38 cellular contexts compared by ENCODE assay signal in genomic region chr4:34973632-34974312, GRCh38.
"Had no signal": no experiment of that assay in that cellular context is flagged by ENCODE, and none has a peak within 500 bp of the region (broad histone marks: within the 10 kb centered on the region; RNA-seq: fewer than 3 reads in every experiment).

No MANE protein-coding gene starts in this region.

- H3K36me3 Mint-ChIP-seq: activated CD8-positive, alpha-beta memory T cell treated with anti-CD3 and anti-CD28 coated beads, Interleukin-2, amount 10 ng/mL, durations not matched to agents 7 days and 5 days; activated naive CD4-positive, alpha-beta T cell treated with anti-CD3 and anti-CD28 coated beads, Interleukin-2, amount 10 ng/mL, durations not matched to agents 7 days and 5 days; activated naive CD4-positive, alpha-beta T cell treated with anti-CD3 and anti-CD28 coated beads, Interleukin-2, amount 50 U/mL, for 24 hours; activated naive CD8-positive, alpha-beta T cell; activated naive CD8-positive, alpha-beta T cell treated with anti-CD3 and anti-CD28 coated beads, Interleukin-2, amount 10 ng/mL, durations not matched to agents 7 days and 5 days; brain; WTC11 had no signal

- H3K36me3 ChIP-seq: ascending aorta, cardiac muscle cell, WERI-Rb-1 had no signal

- DNase-seq: activated CD4-positive, alpha-beta memory T cell treated with anti-CD3 and anti-CD28 coated beads, Interleukin-2, amount 10 ng/mL, durations not matched to agents 7 days and 5 days; activated CD4-positive, alpha-beta T cell treated with anti-CD3 and anti-CD28 coated beads for 1 hour; activated CD4-positive, alpha-beta T cell treated with anti-CD3 and anti-CD28 coated beads for 36 hours; activated CD4-positive, alpha-beta T cell treated with anti-CD3 and anti-CD28 coated beads for 48 hours; activated CD4-positive, alpha-beta T cell treated with anti-CD3 and anti-CD28 coated beads, Interleukin-2, amount 10 ng/mL, durations not matched to agents 7 days and 5 days; activated CD4-positive, alpha-beta T cell treated with anti-CD3 and anti-CD28 coated beads, Interleukin-2, amount 50 U/mL, for 48 hours; activated CD4-positive, CD25-positive, alpha-beta regulatory T cell; activated CD8-positive, alpha-beta memory T cell treated with anti-CD3 and anti-CD28 coated beads for 24 hours; activated CD8-positive, alpha-beta memory T cell treated with anti-CD3 and anti-CD28 coated beads, Interleukin-2, amount 10 ng/mL, durations not matched to agents 7 days and 5 days; activated CD8-positive, alpha-beta memory T cell treated with anti-CD3 and anti-CD28 coated beads, Interleukin-2, amount 50 U/mL, for 48 hours; activated CD8-positive, alpha-beta T cell treated with anti-CD3 and anti-CD28 coated beads, Interleukin-2, amount 10 ng/mL, durations not matched to agents 7 days and 5 days; activated effector memory CD4-positive, alpha-beta T cell treated with Interleukin-2 at 50 U/mL for 16 hours; activated gamma-delta T cell; activated naive CD4-positive, alpha-beta T cell treated with anti-CD3 and anti-CD28 coated beads, Interleukin-2, amount 10 ng/mL, durations not matched to agents 7 days and 5 days; activated naive CD4-positive, alpha-beta T cell treated with Interleukin-2 at 50 U/mL for 16 hours; activated naive CD8-positive, alpha-beta T cell treated with anti-CD3 and anti-CD28 coated beads, Interleukin-2, amount 10 ng/mL, durations not matched to agents 7 days and 5 days; activated naive CD8-positive, alpha-beta T cell treated with anti-CD3 and anti-CD28 coated beads, Interleukin-2, amount 50 U/mL, for 24 hours; activated T-cell treated with anti-CD3 and anti-CD28 coated beads, Interleukin-2, amount 50 U/mL, for 24 hours; activated T-cell treated with anti-CD3 and anti-CD28 coated beads, Interleukin-2, amount 50 U/mL, for 48 hours; amygdala; anterior cingulate cortex; caudate nucleus; SW 1271; T-helper 1 cell; T-helper 2 cell; T-helper 9 cell; WERI-Rb-1 had no signal

- H3K4me1 Mint-ChIP-seq: activated CD4-positive, alpha-beta memory T cell treated with anti-CD3 and anti-CD28 coated beads, Interleukin-2, amount 10 ng/mL, durations not matched to agents 7 days and 5 days; activated CD4-positive, alpha-beta T cell treated with anti-CD3 and anti-CD28 coated beads for 36 hours; activated CD4-positive, alpha-beta T cell treated with anti-CD3 and anti-CD28 coated beads, Interleukin-2, amount 10 ng/mL, durations not matched to agents 7 days and 5 days; activated CD8-positive, alpha-beta memory T cell treated with anti-CD3 and anti-CD28 coated beads, Interleukin-2, amount 10 ng/mL, durations not matched to agents 7 days and 5 days; activated naive CD4-positive, alpha-beta T cell treated with anti-CD3 and anti-CD28 coated beads, Interleukin-2, amount 10 ng/mL, durations not matched to agents 7 days and 5 days; activated naive CD4-positive, alpha-beta T cell treated with anti-CD3 and anti-CD28 coated beads, Interleukin-2, amount 50 U/mL, for 24 hours; activated naive CD8-positive, alpha-beta T cell treated with anti-CD3 and anti-CD28 coated beads, Interleukin-2, amount 10 ng/mL, durations not matched to agents 7 days and 5 days; activated naive CD8-positive, alpha-beta T cell treated with anti-CD3 and anti-CD28 coated beads, Interleukin-2, amount 50 U/mL, for 24 hours; brain; central memory CD8-positive, alpha-beta T cell; WTC11 had no signal

- H3K27me3 ChIP-seq: ascending aorta, cardiac muscle cell had no signal

- H3K27ac Mint-ChIP-seq: activated CD4-positive, alpha-beta memory T cell treated with anti-CD3 and anti-CD28 coated beads, Interleukin-2, amount 10 ng/mL, durations not matched to agents 7 days and 5 days; activated CD4-positive, alpha-beta T cell treated with anti-CD3 and anti-CD28 coated beads for 36 hours; activated CD4-positive, alpha-beta T cell treated with anti-CD3 and anti-CD28 coated beads, Interleukin-2, amount 10 ng/mL, durations not matched to agents 7 days and 5 days; activated CD8-positive, alpha-beta memory T cell treated with anti-CD3 and anti-CD28 coated beads, Interleukin-2, amount 10 ng/mL, durations not matched to agents 7 days and 5 days; activated CD8-positive, alpha-beta T cell treated with anti-CD3 and anti-CD28 coated beads, Interleukin-2, amount 10 ng/mL, durations not matched to agents 7 days and 5 days; activated naive CD4-positive, alpha-beta T cell treated with anti-CD3 and anti-CD28 coated beads, Interleukin-2, amount 10 ng/mL, durations not matched to agents 7 days and 5 days; activated naive CD4-positive, alpha-beta T cell treated with anti-CD3 and anti-CD28 coated beads, Interleukin-2, amount 50 U/mL, for 24 hours; activated naive CD8-positive, alpha-beta T cell; activated naive CD8-positive, alpha-beta T cell treated with anti-CD3 and anti-CD28 coated beads, Interleukin-2, amount 10 ng/mL, durations not matched to agents 7 days and 5 days; activated naive CD8-positive, alpha-beta T cell treated with anti-CD3 and anti-CD28 coated beads, Interleukin-2, amount 50 U/mL, for 24 hours; activated T-cell treated with anti-CD3 and anti-CD28 coated beads, Interleukin-2, amount 50 U/mL, for 24 hours; activated T-helper 2 cell treated with anti-CD3 and anti-CD28 coated beads, Interferon-gamma antibody, Interleukin-2, Interleukin-4, amounts not matched to agents 10 μg/mL and 5 μg/mL and 100 μg/mL, durations not matched to agents 14 hours and 24 hours and 36 hours; brain; T-helper 1 cell treated with Interleukin-12 subunit alpha and Interleukin-12 subunit beta and Interleukin-4 antibody, amounts not matched to agents 30 μg/mL and 1 μg/mL, for 36 hours; T-helper 2 cell treated with Interferon-gamma antibody and Interleukin-4, amounts not matched to agents 5 μg/mL and 100 μg/mL, for 36 hours; WTC11 had no signal

- H3K4me1 ChIP-seq: ascending aorta had no signal

- ATAC-seq: activated CD4-positive, alpha-beta T cell treated with anti-CD3 and anti-CD28 coated beads for 36 hours; activated CD4-positive, CD25-positive, alpha-beta regulatory T cell treated with anti-CD3 and anti-CD28 coated beads, Interleukin-2, amount 50 U/mL, for 24 hours; activated CD8-positive, alpha-beta memory T cell treated with anti-CD3 and anti-CD28 coated beads, Interleukin-2, amount 10 ng/mL, durations not matched to agents 7 days and 5 days; activated CD8-positive, alpha-beta T cell treated with anti-CD3 and anti-CD28 coated beads, Interleukin-2, amount 10 ng/mL, durations not matched to agents 7 days and 5 days; activated naive CD8-positive, alpha-beta T cell treated with anti-CD3 and anti-CD28 coated beads, Interleukin-2, amount 50 U/mL, for 24 hours; WTC11 had no signal

- H3K27ac ChIP-seq: ascending aorta, cardiac muscle cell, WERI-Rb-1 had no signal

- H3K4me3 ChIP-seq: ascending aorta, cardiac muscle cell had no signal

- H3K9me3 Mint-ChIP-seq: activated naive CD4-positive, alpha-beta T cell treated with anti-CD3 and anti-CD28 coated beads, Interleukin-2, amount 10 ng/mL, durations not matched to agents 7 days and 5 days; activated naive CD4-positive, alpha-beta T cell treated with anti-CD3 and anti-CD28 coated beads, Interleukin-2, amount 50 U/mL, for 24 hours; activated naive CD8-positive, alpha-beta T cell treated with anti-CD3 and anti-CD28 coated beads, Interleukin-2, amount 10 ng/mL, durations not matched to agents 7 days and 5 days had no signal

- H3K9me3 ChIP-seq: ascending aorta had no signal

- H3K27me3 Mint-ChIP-seq: activated CD4-positive, alpha-beta memory T cell treated with anti-CD3 and anti-CD28 coated beads, Interleukin-2, amount 10 ng/mL, durations not matched to agents 7 days and 5 days; activated CD4-positive, alpha-beta T cell treated with anti-CD3 and anti-CD28 coated beads for 36 hours; activated CD4-positive, alpha-beta T cell treated with anti-CD3 and anti-CD28 coated beads, Interleukin-2, amount 10 ng/mL, durations not matched to agents 7 days and 5 days; activated CD8-positive, alpha-beta memory T cell treated with anti-CD3 and anti-CD28 coated beads, Interleukin-2, amount 10 ng/mL, durations not matched to agents 7 days and 5 days; activated naive CD4-positive, alpha-beta T cell treated with anti-CD3 and anti-CD28 coated beads, Interleukin-2, amount 10 ng/mL, durations not matched to agents 7 days and 5 days; activated naive CD4-positive, alpha-beta T cell treated with anti-CD3 and anti-CD28 coated beads, Interleukin-2, amount 50 U/mL, for 24 hours; activated naive CD8-positive, alpha-beta T cell; activated naive CD8-positive, alpha-beta T cell treated with anti-CD3 and anti-CD28 coated beads, Interleukin-2, amount 10 ng/mL, durations not matched to agents 7 days and 5 days; activated naive CD8-positive, alpha-beta T cell treated with anti-CD3 and anti-CD28 coated beads, Interleukin-2, amount 50 U/mL, for 24 hours; activated T-cell treated with anti-CD3 and anti-CD28 coated beads, Interleukin-2, amount 50 U/mL, for 24 hours; brain; central memory CD8-positive, alpha-beta T cell had no signal

- H3K4me3 Mint-ChIP-seq: activated CD4-positive, alpha-beta memory T cell treated with anti-CD3 and anti-CD28 coated beads, Interleukin-2, amount 10 ng/mL, durations not matched to agents 7 days and 5 days; activated CD4-positive, alpha-beta T cell treated with anti-CD3 and anti-CD28 coated beads for 36 hours; activated CD4-positive, alpha-beta T cell treated with anti-CD3 and anti-CD28 coated beads, Interleukin-2, amount 10 ng/mL, durations not matched to agents 7 days and 5 days; activated CD8-positive, alpha-beta memory T cell treated with anti-CD3 and anti-CD28 coated beads, Interleukin-2, amount 10 ng/mL, durations not matched to agents 7 days and 5 days; activated CD8-positive, alpha-beta T cell treated with anti-CD3 and anti-CD28 coated beads, Interleukin-2, amount 10 ng/mL, durations not matched to agents 7 days and 5 days; activated naive CD4-positive, alpha-beta T cell treated with anti-CD3 and anti-CD28 coated beads, Interleukin-2, amount 10 ng/mL, durations not matched to agents 7 days and 5 days; activated naive CD4-positive, alpha-beta T cell treated with anti-CD3 and anti-CD28 coated beads, Interleukin-2, amount 50 U/mL, for 24 hours; activated naive CD8-positive, alpha-beta T cell; activated naive CD8-positive, alpha-beta T cell treated with anti-CD3 and anti-CD28 coated beads, Interleukin-2, amount 10 ng/mL, durations not matched to agents 7 days and 5 days; activated naive CD8-positive, alpha-beta T cell treated with anti-CD3 and anti-CD28 coated beads, Interleukin-2, amount 50 U/mL, for 24 hours; activated T-cell treated with anti-CD3 and anti-CD28 coated beads, Interleukin-2, amount 50 U/mL, for 24 hours; brain; central memory CD8-positive, alpha-beta T cell; T-helper 1 cell treated with Interleukin-12 subunit alpha and Interleukin-12 subunit beta and Interleukin-4 antibody, amounts not matched to agents 30 μg/mL and 1 μg/mL, for 36 hours; T-helper 2 cell treated with Interferon-gamma antibody and Interleukin-4, amounts not matched to agents 5 μg/mL and 100 μg/mL, for 36 hours; WTC11 had no signal
